1 cellular context compared by ENCODE assay signal in the genomic region with DNA sequence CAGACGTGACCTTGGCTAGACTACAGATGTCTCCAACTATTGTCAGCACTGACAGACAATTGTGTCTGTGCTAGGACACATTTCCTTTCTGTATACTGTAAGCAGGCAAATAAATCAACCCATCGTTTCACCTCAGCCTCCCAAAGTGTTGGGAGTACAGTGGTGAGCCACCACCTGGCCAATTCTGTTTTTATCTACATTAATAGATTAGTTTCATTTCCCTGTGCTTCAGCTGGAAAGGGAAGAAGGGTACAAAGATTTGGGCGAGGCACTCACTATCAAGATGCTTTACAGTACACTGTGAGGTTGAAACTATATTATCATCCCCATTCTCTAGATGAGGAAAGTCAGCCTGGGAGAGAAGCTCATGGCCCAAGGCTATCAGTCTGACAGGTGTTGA.
TF ChIP-seq lines count a peak whose summit lies in the region.

No MANE protein-coding gene starts in this region.

TF ChIP-seq in H1, 55 proteins besides CTCF, POLR2A, EP300 and RAD21 (continued from another document):
- TF ChIP-seq CHD2 (IDR thresholded peaks at IDR 0.05; ENCODE audit: low read length), result no peak
